Comparison of ENCODE assay signal across 10 cellular contexts in the genomic region with DNA sequence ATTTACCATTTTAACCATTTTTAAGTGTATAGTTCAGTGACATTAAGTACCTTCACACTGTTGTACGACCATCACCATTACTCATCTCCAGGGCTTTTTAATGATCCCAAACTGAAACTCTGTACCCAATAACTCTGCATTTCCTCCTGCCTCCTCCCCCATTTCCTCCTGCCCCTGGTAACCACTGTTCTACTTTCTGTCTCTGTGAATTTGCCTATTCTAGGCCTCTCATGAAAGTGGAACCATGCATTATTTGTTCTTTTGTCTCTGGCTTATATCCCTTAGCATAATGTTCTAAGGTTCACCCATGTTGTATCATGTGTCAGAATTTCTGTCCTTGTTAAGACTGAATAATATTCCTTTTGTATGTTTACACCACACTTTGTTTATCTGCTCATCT.
DNase-seq lines count a peak whose midpoint lies in the region; ATAC-seq and TF ChIP-seq lines count a peak whose summit lies in the region.
"Had no signal": no experiment of that assay in that cellular context is flagged by ENCODE, and none has a peak within 500 bp of the region (broad histone marks: within the 10 kb centered on the region; RNA-seq: fewer than 3 reads in every experiment).

No MANE protein-coding gene starts in this region.

- no peaks in the 10 kb centered on the region for H4K20me1 ChIP-seq in BLaER1

- H3K4me3 ChIP-seq in BLaER1 (no peak overlapping the region), colonic mucosa (no peak overlapping the region)
- H3K4me3 ChIP-seq: body of pancreas had no signal

- no peak overlapping the region for H3K9ac ChIP-seq in BLaER1
- H3K9ac ChIP-seq in colonic mucosa (ENCODE audit: low read depth in 2 of 2, low read length in 2 of 2), result no peak overlapping the region

- H3K36me3 ChIP-seq in BLaER1 (no peaks in the 10 kb centered on the region), colonic mucosa (no peaks in the 10 kb centered on the region)

- TF ChIP-seq CTCF in colonic mucosa (IDR thresholded peaks at IDR 0.05), result no peak

- intact Hi-C loops in sciatic nerve (cut with DNase I) (no loop called here), colonic mucosa (cut with DNase I) (no loop called here)

- H3K4me2 ChIP-seq in BLaER1, result peak overlapping the region; percentile 31

- peaks cover 15% of the 10 kb centered on the region for H3K4me1 ChIP-seq in BLaER1
- H3K4me1 ChIP-seq in colonic mucosa, result no peaks in the 10 kb centered on the region

- H3K9me3 ChIP-seq in BLaER1, result no peaks in the 10 kb centered on the region
- H3K9me3 ChIP-seq in colonic mucosa, result no peaks in the 10 kb centered on the region
- H3K9me3 ChIP-seq: body of pancreas had no signal

- no peak overlapping the region for H3K27ac ChIP-seq in BLaER1
- no peak overlapping the region for H3K27ac ChIP-seq in colonic mucosa
- H3K27ac ChIP-seq: body of pancreas had no signal

- H3K27me3 ChIP-seq in BLaER1 (no peaks in the 10 kb centered on the region), colonic mucosa (no peaks in the 10 kb centered on the region)
- H3K27me3 ChIP-seq: body of pancreas had no signal

- DNase-seq in sciatic nerve (ENCODE audit: low spot score) (no peak), dedifferentiated amniotic fluid mesenchymal stem cell (ENCODE audit: extremely low spot score) (no peak), colonic mucosa (no peak)
- DNase-seq in activated CD4-positive, alpha-beta T cell treated with anti-CD3 and anti-CD28 coated beads for 48 hours, result no peak
- DNase-seq: activated CD4-positive, alpha-beta memory T cell treated with anti-CD3 and anti-CD28 coated beads for 36 hours; body of pancreas had no signal

- ATAC-seq in GM19035 (IDR thresholded peaks at IDR 0.05; ENCODE audit: unreplicated experiment), result peak; percentile 84
- ATAC-seq in HG02759 (IDR thresholded peaks at IDR 0.05; ENCODE audit: unreplicated experiment), result peak; percentile 69
- ATAC-seq in HG03565 (IDR thresholded peaks at IDR 0.05; ENCODE audit: unreplicated experiment), result peak; percentile 92
- ATAC-seq in sciatic nerve, result no peak
- ATAC-seq: body of pancreas had no signal
